ENCODE assay signal across 1 cellular context in genomic region chrX:44873415-44874270, GRCh38.
TF ChIP-seq lines count a peak whose summit lies in the region.

No MANE protein-coding gene starts in this region.

TF ChIP-seq in GM12878, 131 proteins besides CTCF, POLR2A, EP300 and RAD21 (continued from another document and continues in another):
- TF ChIP-seq WRNIP1 (IDR thresholded peaks at IDR 0.05; ENCODE audit: borderline replicate concordance, low read depth, low read length) (no peak), E2F8 (IDR thresholded peaks at IDR 0.05; ENCODE audit: low read depth, partially characterized antibody) (no peak), HDAC2 (IDR thresholded peaks at IDR 0.05) (no peak), KLF5 (IDR thresholded peaks at IDR 0.05; ENCODE audit: partially characterized antibody) (no peak), BMI1 (IDR thresholded peaks at IDR 0.05; ENCODE audit: borderline replicate concordance) (no peak), TCF3 (IDR thresholded peaks at IDR 0.05; ENCODE audit: borderline replicate concordance, insufficient read depth, low read depth, low read length) (no peak), SRF (IDR thresholded peaks at IDR 0.05; ENCODE audit: low read depth in 2 of 2, low read length in 2 of 2) (no peak), LARP7 (IDR thresholded peaks at IDR 0.05) (peak; percentile 68; the same call in 1 of the 2 replicates), SREBF2 (IDR thresholded peaks at IDR 0.05; ENCODE audit: low read length) (no peak), MYB (IDR thresholded peaks at IDR 0.05; ENCODE audit: borderline replicate concordance, low read depth, low read length) (no peak), SKIL (IDR thresholded peaks at IDR 0.05; ENCODE audit: low read depth, poor library complexity, severe bottlenecking) (no peak), YY1 (IDR thresholded peaks at IDR 0.05; ENCODE audit: low read depth, low read length) (peak; percentile 94), NBN (IDR thresholded peaks at IDR 0.05) (no peak), BRCA1 (IDR thresholded peaks at IDR 0.05; ENCODE audit: low read depth, low read length) (no peak), KDM1A (IDR thresholded peaks at IDR 0.05; ENCODE audit: borderline replicate concordance) (no peak), BHLHE40 (IDR thresholded peaks at IDR 0.05; ENCODE audit: borderline replicate concordance in 1 of 2, low read depth in 2 of 2, low read length in 1 of 2) (no peak), TCF7 (IDR thresholded peaks at IDR 0.05; ENCODE audit: borderline replicate concordance) (no peak), MAX (IDR thresholded peaks at IDR 0.05; ENCODE audit: low read depth, low read length) (no peak), SMAD1 (IDR thresholded peaks at IDR 0.05; ENCODE audit: low read depth, partially characterized antibody) (no peak), ZBED1 (IDR thresholded peaks at IDR 0.05; ENCODE audit: borderline replicate concordance) (no peak), IRF4 (IDR thresholded peaks at IDR 0.05; ENCODE audit: low read depth, low read length) (no peak), FOXM1 (IDR thresholded peaks at IDR 0.05; ENCODE audit: low read depth, low read length) (no peak), CHD4 (IDR thresholded peaks at IDR 0.05) (no peak), GATAD2B (conservative IDR thresholded peaks at IDR 0.05; ENCODE audit: low read depth) (peak; percentile 70; the same call in 1 of the 2 replicates), FOS (IDR thresholded peaks at IDR 0.05; ENCODE audit: borderline replicate concordance, extremely low read depth, insufficient read length) (no peak), SMARCA5 (IDR thresholded peaks at IDR 0.05) (no peak), RBBP5 (conservative IDR thresholded peaks at IDR 0.05) (peak; percentile 96), PAX8 (IDR thresholded peaks at IDR 0.05) (no peak), E4F1 (IDR thresholded peaks at IDR 0.05; ENCODE audit: borderline replicate concordance, partially characterized antibody) (no peak), POU2F2 (IDR thresholded peaks at IDR 0.05; ENCODE audit: borderline replicate concordance, low read depth, low read length) (no peak), ZBTB33 (IDR thresholded peaks at IDR 0.05) (no peak), STAT1 (conservative IDR thresholded peaks at IDR 0.05) (no peak), BACH1 (IDR thresholded peaks at IDR 0.05; ENCODE audit: borderline replicate concordance) (no peak; the same call in 1 of the 2 replicates), CEBPB (IDR thresholded peaks at IDR 0.05; ENCODE audit: borderline replicate concordance in 1 of 2, low read depth in 2 of 2, low read length in 2 of 2) (no peak), ZNF217 (IDR thresholded peaks at IDR 0.05) (no peak), MLLT1 (IDR thresholded peaks at IDR 0.05) (no peak), ASH2L (IDR thresholded peaks at IDR 0.05; ENCODE audit: borderline replicate concordance, low read depth) (peak; percentile 100), SIN3A (IDR thresholded peaks at IDR 0.05; ENCODE audit: low read depth, low read length) (no peak), ETV6 (conservative IDR thresholded peaks at IDR 0.05 in 1 of 2, IDR thresholded peaks at IDR 0.05 in 1 of 2; ENCODE audit: borderline replicate concordance in 1 of 2, low read depth in 1 of 2) (no peak), SIX5 (IDR thresholded peaks at IDR 0.05; ENCODE audit: low read depth, low read length, severe bottlenecking) (no peak), MTA3 (IDR thresholded peaks at IDR 0.05; ENCODE audit: borderline replicate concordance, low read length) (no peak), ZNF274 (IDR thresholded peaks at IDR 0.05; ENCODE audit: insufficient read depth, insufficient read length) (no peak), ZZZ3 (IDR thresholded peaks at IDR 0.05; ENCODE audit: control insufficient read depth, insufficient read length, low read depth) (no peak), SMC3 (IDR thresholded peaks at IDR 0.05; ENCODE audit: borderline replicate concordance, low read length) (no peak), RELB (IDR thresholded peaks at IDR 0.05; ENCODE audit: low read depth) (no peak), IKZF2 (IDR thresholded peaks at IDR 0.05) (peak; percentile 35 to 39; a peak in 2 of 4 replicates), PBX3 (IDR thresholded peaks at IDR 0.05; ENCODE audit: insufficient replicate concordance, low read depth, low read length) (no peak), HDGF (IDR thresholded peaks at IDR 0.05) (no peak), NRF1 (conservative IDR thresholded peaks at IDR 0.05; ENCODE audit: low read depth, low read length) (no peak), TBL1XR1 (IDR thresholded peaks at IDR 0.05; ENCODE audit: low read depth, low read length) (no peak), PML (IDR thresholded peaks at IDR 0.05; ENCODE audit: low read length) (no peak), ZNF24 (IDR thresholded peaks at IDR 0.05) (no peak)
- TF ChIP-seq, protein P1, sequence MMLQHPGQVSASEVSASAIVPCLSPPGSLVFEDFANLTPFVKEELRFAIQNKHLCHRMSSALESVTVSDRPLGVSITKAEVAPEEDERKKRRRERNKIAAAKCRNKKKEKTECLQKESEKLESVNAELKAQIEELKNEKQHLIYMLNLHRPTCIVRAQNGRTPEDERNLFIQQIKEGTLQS (IDR thresholded peaks at IDR 0.05; ENCODE audit: borderline replicate concordance, extremely low read depth, low read depth, low read length): no peak
- TF ChIP-seq, protein P2, sequence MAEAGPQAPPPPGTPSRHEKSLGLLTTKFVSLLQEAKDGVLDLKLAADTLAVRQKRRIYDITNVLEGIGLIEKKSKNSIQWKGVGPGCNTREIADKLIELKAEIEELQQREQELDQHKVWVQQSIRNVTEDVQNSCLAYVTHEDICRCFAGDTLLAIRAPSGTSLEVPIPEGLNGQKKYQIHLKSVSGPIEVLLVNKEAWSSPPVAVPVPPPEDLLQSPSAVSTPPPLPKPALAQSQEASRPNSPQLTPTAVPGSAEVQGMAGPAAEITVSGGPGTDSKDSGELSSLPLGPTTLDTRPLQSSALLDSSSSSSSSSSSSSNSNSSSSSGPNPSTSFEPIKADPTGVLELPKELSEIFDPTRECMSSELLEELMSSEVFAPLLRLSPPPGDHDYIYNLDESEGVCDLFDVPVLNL (IDR thresholded peaks at IDR 0.05; ENCODE audit: low read depth, low read length): no peak
- TF ChIP-seq, protein P3, sequence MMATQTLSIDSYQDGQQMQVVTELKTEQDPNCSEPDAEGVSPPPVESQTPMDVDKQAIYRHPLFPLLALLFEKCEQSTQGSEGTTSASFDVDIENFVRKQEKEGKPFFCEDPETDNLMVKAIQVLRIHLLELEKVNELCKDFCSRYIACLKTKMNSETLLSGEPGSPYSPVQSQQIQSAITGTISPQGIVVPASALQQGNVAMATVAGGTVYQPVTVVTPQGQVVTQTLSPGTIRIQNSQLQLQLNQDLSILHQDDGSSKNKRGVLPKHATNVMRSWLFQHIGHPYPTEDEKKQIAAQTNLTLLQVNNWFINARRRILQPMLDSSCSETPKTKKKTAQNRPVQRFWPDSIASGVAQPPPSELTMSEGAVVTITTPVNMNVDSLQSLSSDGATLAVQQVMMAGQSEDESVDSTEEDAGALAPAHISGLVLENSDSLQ (IDR thresholded peaks at IDR 0.05): peak; percentile 8; the same call in 1 of the 2 replicates
